9 cellular contexts compared by ENCODE assay signal in the genomic region with DNA sequence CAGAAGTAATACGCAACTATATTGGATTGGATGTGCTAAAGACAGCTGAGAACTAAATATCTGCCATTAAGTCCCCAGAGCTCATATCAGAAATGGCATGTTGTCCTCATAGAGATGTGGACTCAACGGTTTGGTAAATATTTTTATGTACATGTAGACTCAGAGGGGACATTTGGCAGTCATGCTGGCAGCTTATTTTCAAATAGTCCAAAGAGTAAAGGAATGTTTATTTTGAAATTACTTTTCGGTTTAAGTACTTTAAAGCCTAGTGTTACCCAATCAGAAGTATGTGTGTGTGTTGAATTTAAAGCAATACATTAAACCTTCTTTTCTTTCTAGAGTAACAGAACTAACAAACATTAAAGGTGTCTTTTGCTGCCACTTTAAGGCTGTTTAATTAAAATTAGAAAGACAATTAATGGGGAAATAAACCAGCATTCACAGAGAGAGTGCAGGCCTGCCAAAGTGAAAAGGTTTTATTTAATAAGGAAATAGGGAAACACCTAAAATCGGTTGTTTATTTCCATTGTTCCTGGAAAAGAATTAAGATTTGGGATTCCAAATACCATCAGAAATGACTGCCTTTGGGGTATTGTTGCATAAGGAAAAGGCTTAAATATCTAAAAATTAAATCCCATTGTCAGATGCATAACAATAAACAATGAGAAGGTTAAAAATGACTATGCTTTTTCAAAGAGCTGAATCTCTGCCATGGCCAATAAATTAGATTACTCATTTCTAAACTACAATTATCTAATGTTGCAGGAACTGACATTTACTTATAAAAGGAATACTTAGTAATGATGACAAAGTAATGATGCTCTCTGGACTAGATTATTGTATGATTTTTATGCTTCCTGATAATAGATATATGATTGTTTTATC.
DNase-seq lines count a peak whose midpoint lies in the region; ATAC-seq and TF ChIP-seq lines count a peak whose summit lies in the region.
"Had no signal": no experiment of that assay in that cellular context is flagged by ENCODE, and none has a peak within 500 bp of the region (broad histone marks: within the 10 kb centered on the region; RNA-seq: fewer than 3 reads in every experiment).

No MANE protein-coding gene starts in this region.

- intact Hi-C loops in sciatic nerve (cut with DNase I): no loop called here

- ATAC-seq in GM21423 (IDR thresholded peaks at IDR 0.05; ENCODE audit: unreplicated experiment) (peak; percentile 13), HG03175 (IDR thresholded peaks at IDR 0.05; ENCODE audit: unreplicated experiment) (peak; percentile 24), sciatic nerve (no peak)
- ATAC-seq: Panc1 had no signal

- TF ChIP-seq CTCF in GM06990 (IDR thresholded peaks at IDR 0.05; ENCODE audit: insufficient read depth, low read length, poor library complexity, severe bottlenecking): no peak
- no peak for TF ChIP-seq CTCF in foreskin fibroblast (IDR thresholded peaks at IDR 0.05; ENCODE audit: low read depth, low read length)

- H3K27me3 ChIP-seq in GM06990 (replicated peaks; ENCODE audit: control insufficient read depth, insufficient read depth, low read length): no peaks in the 10 kb centered on the region

- DNase-seq in GM06990 (ENCODE audit: extremely low read depth, insufficient read length) (peak; percentile 31), foreskin fibroblast (peak; percentile 13 to 37), hypothalamus (lab: John Stamatoyannopoulos, UW) (no peak), sciatic nerve (ENCODE audit: low spot score) (no peak), NCI-H2107 (lab: John Stamatoyannopoulos, UW) (no peak)
- no peak for DNase-seq in central memory CD4-positive, alpha-beta T cell

- H3K4me3 ChIP-seq in GM06990 (replicated peaks; ENCODE audit: low read depth, low read length) (no peak overlapping the region), foreskin fibroblast (ENCODE audit: low read depth in 1 of 2, low read length in 2 of 2) (no peak overlapping the region)

- no peaks in the 10 kb centered on the region for H3K36me3 ChIP-seq in GM06990 (ENCODE audit: control insufficient read depth, insufficient read depth, low read length)

Comparison
In these comparisons a context has a peak if more than half of its experiments do, and no peak if none do; other contexts are left out.
1. DNase-seq: peak in GM06990 (single experiment) and foreskin fibroblast (2 of 2); none in hypothalamus (0 of 51), central memory CD4-positive, alpha-beta T cell (single experiment), sciatic nerve (single experiment) and NCI-H2107 (single experiment).